8 cellular contexts compared by ENCODE assay signal in genomic region chr6:24720131-24720603, GRCh38. TPM values are rescaled to one million over a fixed set of nuclear protein-coding genes. Genes with fewer than 3 reads are reported as not detected.
A peak's percentile ranks its signal among the peaks of the same experiment; 100 is the strongest.
DNase-seq lines count a peak whose midpoint lies in the region; ATAC-seq lines count a peak whose summit lies in the region.

No MANE protein-coding gene starts in this region.

- intact Hi-C loops in activated CD4-positive, alpha-beta memory T cell treated with anti-CD3 and anti-CD28 coated beads for 36 hours (cut with micrococcal nuclease): loop anchor here (1.0 to 5.0 kb wide), 4 partner anchors 73 to 418 kb away; partner anchors contain the start of gene KIAA0319

- H3K36me3 Mint-ChIP-seq in activated CD4-positive, alpha-beta memory T cell treated with anti-CD3 and anti-CD28 coated beads for 36 hours: peaks cover 47% of the 10 kb centered on the region

- peak overlapping the region; percentile 100 for H3K4me3 Mint-ChIP-seq in activated CD4-positive, alpha-beta memory T cell treated with anti-CD3 and anti-CD28 coated beads for 36 hours

- DNase-seq in NCI-H2081 (lab: John Stamatoyannopoulos, UW) (peak; percentile 19 to 43), NCI-H2081 treated with DMSO at 0.1 percent for 48 hours (lab: John Stamatoyannopoulos, UW) (no peak), MV-4-11 (lab: John Stamatoyannopoulos, UW) (peak; percentile 37), dermis microvascular lymphatic vessel endothelial cell (ENCODE audit: low read depth in 2 of 2) (peak; percentile 26 to 71), medulla oblongata (ENCODE audit: extremely low spot score) (peak; percentile 15)
- peak; percentile 87 for DNase-seq in activated CD4-positive, alpha-beta memory T cell treated with anti-CD3 and anti-CD28 coated beads for 36 hours
- DNase-seq in stimulated activated CD8-positive, alpha-beta memory T cell treated with anti-CD3 and anti-CD28 coated beads, Interleukin-12 subunit alpha, Interleukin-12 subunit beta, amount 100 ng/mL, for 24 hours (ENCODE audit: extremely low read depth): peak; percentile 64

- CTCF ChIA-PET in activated CD4-positive, alpha-beta memory T cell treated with anti-CD3 and anti-CD28 coated beads for 36 hours (lab: Charles Lee): interaction anchor here (1.9 kb wide), 1 partner anchor 139 kb away, joined by 8 read pairs; no protein-coding TSS in a partner anchor

- POLR2A ChIA-PET in activated CD4-positive, alpha-beta memory T cell treated with anti-CD3 and anti-CD28 coated beads for 36 hours (lab: Charles Lee): interaction anchor here (1.1 to 3.4 kb wide), 5 partner anchors 17 to 306 kb away, joined by 3 to 26 read pairs (median 16); partner anchors contain the start of genes GMNN and KIAA0319

- ATAC-seq in GM19035 (IDR thresholded peaks at IDR 0.05; ENCODE audit: unreplicated experiment): no peak

- peaks cover 1% of the 10 kb centered on the region for H3K27me3 Mint-ChIP-seq in activated CD4-positive, alpha-beta memory T cell treated with anti-CD3 and anti-CD28 coated beads for 36 hours

- H3K4me1 Mint-ChIP-seq in activated CD4-positive, alpha-beta memory T cell treated with anti-CD3 and anti-CD28 coated beads for 36 hours (ENCODE audit: low read depth): peaks cover 38% of the 10 kb centered on the region

- peak overlapping the region; percentile 99 for H3K27ac Mint-ChIP-seq in activated CD4-positive, alpha-beta memory T cell treated with anti-CD3 and anti-CD28 coated beads for 36 hours

- no peaks in the 10 kb centered on the region for H3K9me3 Mint-ChIP-seq in activated CD4-positive, alpha-beta memory T cell treated with anti-CD3 and anti-CD28 coated beads for 36 hours

RNA-seq across cellular contexts. Expression of gene C6orf62, which starts 1.2 kb away (rescaled TPM):
- total RNA-seq in activated CD4-positive, alpha-beta memory T cell treated with anti-CD3 and anti-CD28 coated beads for 36 hours: 100 to 1,000 TPM; 130 to 134 TPM
- 103 and 104 TPM in 2 replicates for total RNA-seq in dermis microvascular lymphatic vessel endothelial cell

RNA-seq across cellular contexts. Expression of gene ACOT13, which starts 53.3 kb away (rescaled TPM):
- 10 to 100 TPM; 33.7 to 35.9 TPM for total RNA-seq in activated CD4-positive, alpha-beta memory T cell treated with anti-CD3 and anti-CD28 coated beads for 36 hours
- total RNA-seq in dermis microvascular lymphatic vessel endothelial cell: 3.7 and 4.4 TPM in 2 replicates

RNA-seq across cellular contexts. Expression of gene TDP2, which starts 53.5 kb away (rescaled TPM):
- 10 to 100 TPM; 47.5 to 48.6 TPM for total RNA-seq in activated CD4-positive, alpha-beta memory T cell treated with anti-CD3 and anti-CD28 coated beads for 36 hours
- 18.0 and 20.0 TPM in 2 replicates for total RNA-seq in dermis microvascular lymphatic vessel endothelial cell

RNA-seq across cellular contexts. Expression of gene GMNN, which starts 54.6 kb away (rescaled TPM):
- 10 to 100 TPM; 76.5 to 77.4 TPM for total RNA-seq in activated CD4-positive, alpha-beta memory T cell treated with anti-CD3 and anti-CD28 coated beads for 36 hours
- 11.9 and 16.8 TPM in 2 replicates for total RNA-seq in dermis microvascular lymphatic vessel endothelial cell
